In the genomic region with DNA sequence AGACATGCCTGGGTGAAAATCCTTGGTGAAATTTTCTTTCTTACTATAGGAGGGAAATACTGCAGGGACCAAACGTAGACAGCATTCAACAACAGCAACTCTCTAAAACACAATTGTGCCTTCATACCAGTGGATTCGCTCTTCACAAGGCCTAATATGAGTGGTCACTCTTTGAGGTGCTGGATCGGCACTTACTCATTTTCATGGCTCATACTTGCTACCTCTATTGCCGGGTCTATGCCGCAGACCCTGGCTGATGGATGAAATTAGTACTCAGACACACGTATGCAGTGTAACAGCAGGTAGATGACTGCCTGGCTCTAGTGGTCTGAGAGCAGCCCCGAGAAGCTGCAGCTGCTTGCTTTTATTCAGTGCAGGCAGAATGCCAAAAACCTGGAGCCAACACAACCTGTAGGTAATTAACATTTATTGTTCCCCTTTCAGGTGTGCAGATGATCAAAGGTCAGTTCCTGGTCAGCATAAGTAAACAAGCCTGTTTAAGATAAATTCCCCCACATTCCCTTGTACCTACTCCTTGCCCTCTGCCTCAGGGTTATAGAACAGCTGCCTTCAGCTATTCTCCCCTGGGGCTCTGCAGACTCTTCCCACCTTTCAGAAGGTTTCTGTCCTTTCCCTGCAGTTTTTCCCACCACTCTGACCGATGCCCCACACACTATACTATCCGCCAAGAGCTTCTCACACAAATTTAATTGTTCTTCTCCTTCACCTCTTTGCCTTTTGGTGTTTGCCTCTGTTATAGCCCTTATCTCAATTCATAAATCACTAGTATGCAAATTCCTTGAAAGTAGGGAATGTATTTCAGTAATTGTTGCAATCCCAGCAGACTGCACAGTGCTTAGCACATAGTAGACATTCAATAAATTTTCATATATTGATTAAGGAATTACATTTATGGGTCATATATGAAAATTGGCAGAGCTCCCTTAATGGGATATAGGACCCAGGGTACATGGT, we compare ENCODE assay signal across 27 cellular contexts.
DNase-seq lines count a peak whose midpoint lies in the region; ATAC-seq, FAIRE-seq and TF ChIP-seq lines count a peak whose summit lies in the region.
"Had no signal": no experiment of that assay in that cellular context is flagged by ENCODE, and none has a peak within 500 bp of the region (broad histone marks: within the 10 kb centered on the region; RNA-seq: fewer than 3 reads in every experiment).

No MANE protein-coding gene starts in this region.

- TF ChIP-seq POLR2A in HepG2 (IDR thresholded peaks at IDR 0.05; ENCODE audit: insufficient read depth in 1 of 2, low read depth in 2 of 2, low read length in 2 of 2): no peak

- DNase-seq in NCI-H526 treated with DMSO at 0.1 percent for 48 hours (lab: John Stamatoyannopoulos, UW) (peak; percentile 0), NCI-H526 (lab: John Stamatoyannopoulos, UW) (no peak), NCI-H2081 (lab: John Stamatoyannopoulos, UW) (peak; percentile 34 to 55), RPMI8226 (peak; percentile 84), small intestine (peak; percentile 85), HepG2 (ENCODE audit: low spot score) (no peak), urothelium cell line (ENCODE audit: low spot score) (no peak)
- no peak for DNase-seq in natural killer cell treated with Interleukin-12 subunit alpha and Interleukin-12 subunit beta and Interleukin-15 and Interleukin-18, amount 100 ng/mL, for 72 hours (ENCODE audit: low spot score)
- DNase-seq: activated B cell treated with CpG ODN at 0.5 μM for 24 hours; activated CD4-positive, alpha-beta memory T cell treated with anti-CD3 and anti-CD28 coated beads, Interleukin-2, amount 10 ng/mL, durations not matched to agents 7 days and 5 days; activated naive CD4-positive, alpha-beta T cell treated with Interleukin-2 at 50 U/mL for 16 hours; anterior cingulate cortex; caudate nucleus; foreskin keratinocyte; GDM1; HFFc6; hippocampal formation; islet precursor cell; MG63; NCI-H2107; stimulated activated CD4-positive, alpha-beta T cell treated with anti-CD3 and anti-CD28 coated beads, Interleukin-1b, Interleukin-23, amount 100 ng/mL, for 48 hours; T1000 had no signal

- H3K36me3 ChIP-seq in small intestine (ENCODE audit: control insufficient read depth in 2 of 2, insufficient read depth in 2 of 2, low read length in 2 of 2) (no peaks in the 10 kb centered on the region), HepG2 (replicated peaks in 1 of 2; ENCODE audit: control insufficient read depth in 1 of 2, insufficient read depth in 2 of 2, low read length in 2 of 2) (no peaks in the 10 kb centered on the region)
- H3K36me3 ChIP-seq: MG63 had no signal

- H2AFZ ChIP-seq in HepG2 (ENCODE audit: low read length): no peak overlapping the region

- no peak for ATAC-seq in HepG2
- ATAC-seq in natural killer cell treated with Interleukin-12 subunit alpha and Interleukin-12 subunit beta and Interleukin-15 and Interleukin-18, amount 100 ng/mL, for 72 hours: no peak
- ATAC-seq: foreskin keratinocyte; stimulated activated memory B cell treated with anti-CD40 and anti-IgM and Interleukin-4, amounts not matched to agents 10 μg/mL and 1 μg/mL and 100 μg/mL, for 72 hours had no signal

- H3K27ac ChIP-seq in small intestine (ENCODE audit: low read depth in 1 of 2, low read length in 1 of 2) (no peak overlapping the region), HepG2 (ENCODE audit: extremely low read length, insufficient read depth, low read length) (no peak overlapping the region)
- H3K27ac ChIP-seq: foreskin keratinocyte, HL-60 had no signal

- no peak overlapping the region for H3K9ac ChIP-seq in HepG2 (ENCODE audit: insufficient read depth, low read depth, low read length)

- no peaks in the 10 kb centered on the region for H3K9me3 Mint-ChIP-seq in natural killer cell treated with Interleukin-12 subunit alpha and Interleukin-12 subunit beta and Interleukin-15 and Interleukin-18, amount 100 ng/mL, for 72 hours
- H3K9me3 Mint-ChIP-seq: activated B cell treated with CpG ODN at 0.5 μM for 24 hours; activated CD4-positive, alpha-beta memory T cell treated with anti-CD3 and anti-CD28 coated beads, Interleukin-2, amount 10 ng/mL, durations not matched to agents 7 days and 5 days; stimulated activated memory B cell treated with anti-CD40 and anti-IgM and Interleukin-4, amounts not matched to agents 10 μg/mL and 1 μg/mL and 100 μg/mL, for 72 hours had no signal

- no peak overlapping the region for H3K4me2 ChIP-seq in HepG2 (ENCODE audit: low read depth, low read length)

- in situ Hi-C loops in HepG2 (cut with HindIII; ENCODE audit: extremely low pct_ligation_motif_present, low pct_unique_long_range_greater_than_20kb): no loop called here

- H3K4me3 Mint-ChIP-seq in natural killer cell treated with Interleukin-12 subunit alpha and Interleukin-12 subunit beta and Interleukin-15 and Interleukin-18, amount 100 ng/mL, for 72 hours: no peak overlapping the region
- H3K4me3 Mint-ChIP-seq: activated B cell treated with CpG ODN at 0.5 μM for 24 hours; activated CD4-positive, alpha-beta memory T cell treated with anti-CD3 and anti-CD28 coated beads, Interleukin-2, amount 10 ng/mL, durations not matched to agents 7 days and 5 days; HFFc6; stimulated activated memory B cell treated with anti-CD40 and anti-IgM and Interleukin-4, amounts not matched to agents 10 μg/mL and 1 μg/mL and 100 μg/mL, for 72 hours had no signal

- H4K20me1 ChIP-seq in HepG2 (ENCODE audit: insufficient read depth, low read length): no peaks in the 10 kb centered on the region

- H3K4me3 ChIP-seq in small intestine (ENCODE audit: low read depth in 1 of 2, low read length in 2 of 2): no peak overlapping the region
- H3K4me3 ChIP-seq in HepG2 (replicated peaks in 1 of 3; ENCODE audit: insufficient read depth in 1 of 3, low read depth in 2 of 3, low read length in 3 of 3): no peak overlapping the region
- H3K4me3 ChIP-seq: lung, MG63 had no signal

- WGBS in small intestine, 3 donors: 19 to 54% (median 20%) methylated on average over 9 of the region's 9 CpGs
- WGBS in HepG2 (ENCODE audit: low lambda C conversion rate): 25% methylated on average over 8 of the region's 9 CpGs

- POLR2A ChIA-PET in HepG2 (lab: Yijun Ruan, JAX): no interaction called here

- no peak for TF ChIP-seq CTCF in HepG2 (CRISPR knock-in tag; IDR thresholded peaks at IDR 0.05)

- H3K27me3 ChIP-seq in small intestine (ENCODE audit: control insufficient read depth in 2 of 2, insufficient read depth in 2 of 2, low read length in 2 of 2) (no peaks in the 10 kb centered on the region), HepG2 (ENCODE audit: control insufficient read depth in 1 of 2, insufficient read depth in 2 of 2, low read length in 2 of 2) (no peaks in the 10 kb centered on the region)
- H3K27me3 ChIP-seq: foreskin keratinocyte, MG63 had no signal

- FAIRE-seq in small intestine (lab: Jason Lieb, UNC) (no peak), HepG2 (lab: Jason Lieb, UNC) (no peak), urothelium cell line (lab: Jason Lieb, UNC) (no peak)
- FAIRE-seq: A204.1, D721Med had no signal

- no peaks in the 10 kb centered on the region for H3K36me3 Mint-ChIP-seq in natural killer cell treated with Interleukin-12 subunit alpha and Interleukin-12 subunit beta and Interleukin-15 and Interleukin-18, amount 100 ng/mL, for 72 hours
- H3K36me3 Mint-ChIP-seq: stimulated activated memory B cell treated with anti-CD40 and anti-IgM and Interleukin-4, amounts not matched to agents 10 μg/mL and 1 μg/mL and 100 μg/mL, for 72 hours had no signal

- TF ChIP-seq RAD21 in HepG2 (CRISPR knock-in tag; IDR thresholded peaks at IDR 0.05): no peak

- H3K4me1 Mint-ChIP-seq in natural killer cell treated with Interleukin-12 subunit alpha and Interleukin-12 subunit beta and Interleukin-15 and Interleukin-18, amount 100 ng/mL, for 72 hours (ENCODE audit: low read depth in 2 of 2): no peaks in the 10 kb centered on the region
- H3K4me1 Mint-ChIP-seq: activated B cell treated with CpG ODN at 0.5 μM for 24 hours; activated CD4-positive, alpha-beta memory T cell treated with anti-CD3 and anti-CD28 coated beads, Interleukin-2, amount 10 ng/mL, durations not matched to agents 7 days and 5 days; stimulated activated memory B cell treated with anti-CD40 and anti-IgM and Interleukin-4, amounts not matched to agents 10 μg/mL and 1 μg/mL and 100 μg/mL, for 72 hours had no signal

- H3K27me3 Mint-ChIP-seq in natural killer cell treated with Interleukin-12 subunit alpha and Interleukin-12 subunit beta and Interleukin-15 and Interleukin-18, amount 100 ng/mL, for 72 hours: no peaks in the 10 kb centered on the region
- H3K27me3 Mint-ChIP-seq: activated B cell treated with CpG ODN at 0.5 μM for 24 hours; activated CD4-positive, alpha-beta memory T cell treated with anti-CD3 and anti-CD28 coated beads, Interleukin-2, amount 10 ng/mL, durations not matched to agents 7 days and 5 days; stimulated activated memory B cell treated with anti-CD40 and anti-IgM and Interleukin-4, amounts not matched to agents 10 μg/mL and 1 μg/mL and 100 μg/mL, for 72 hours had no signal

- H3K27ac Mint-ChIP-seq in natural killer cell treated with Interleukin-12 subunit alpha and Interleukin-12 subunit beta and Interleukin-15 and Interleukin-18, amount 100 ng/mL, for 72 hours: no peak overlapping the region
- H3K27ac Mint-ChIP-seq: activated B cell treated with CpG ODN at 0.5 μM for 24 hours; activated CD4-positive, alpha-beta memory T cell treated with anti-CD3 and anti-CD28 coated beads, Interleukin-2, amount 10 ng/mL, durations not matched to agents 7 days and 5 days; HFFc6; stimulated activated memory B cell treated with anti-CD40 and anti-IgM and Interleukin-4, amounts not matched to agents 10 μg/mL and 1 μg/mL and 100 μg/mL, for 72 hours had no signal

- CTCF ChIA-PET in HepG2 (lab: Yijun Ruan, JAX; ENCODE audit: low intra/inter-chr PET ratio, low total read pairs): no interaction called here

- no peaks in the 10 kb centered on the region for H3K79me2 ChIP-seq in HepG2 (ENCODE audit: insufficient read depth, low read length)

- no peaks in the 10 kb centered on the region for H3K9me3 ChIP-seq in small intestine (ENCODE audit: control insufficient read depth, low read depth)
- peaks cover 48% of the 10 kb centered on the region; the same call in 1 of the 2 replicates for H3K9me3 ChIP-seq in HepG2 (ENCODE audit: low read length)
- H3K9me3 ChIP-seq: MG63 had no signal

- BruUV-seq in HepG2 (replicated peaks; lab: Mats Ljungman, UMichigan): no TSS peak

- TF ChIP-seq EP300 in HepG2 (IDR thresholded peaks at IDR 0.05; ENCODE audit: low read depth in 2 of 2, low read length in 2 of 2): no peak
- TF ChIP-seq EP300 in HepG2 (CRISPR knock-in tag; IDR thresholded peaks at IDR 0.05; ENCODE audit: borderline replicate concordance): no peak

- intact Hi-C loops in HepG2 (cut with micrococcal nuclease; ENCODE audit: unreplicated experiment): no loop called here

- H3K4me1 ChIP-seq in small intestine (ENCODE audit: control insufficient read depth in 2 of 2, insufficient read depth in 1 of 2, low read depth in 1 of 2, low read length in 1 of 2) (peaks cover 0 to 4% of the 10 kb centered on the region in 2 donors), HepG2 (ENCODE audit: insufficient read depth, low read length) (no peaks in the 10 kb centered on the region)
- H3K4me1 ChIP-seq: foreskin keratinocyte had no signal

TF ChIP-seq in HepG2, 621 proteins besides CTCF, POLR2A, EP300 and RAD21 (continues in another document):
- TF ChIP-seq SRSF4 (IDR thresholded peaks at IDR 0.05; ENCODE audit: low read depth, low read length, poor library complexity, severe bottlenecking): no peak

Comparison
In these comparisons a context has a peak if more than half of its experiments do, and no peak if none do; other contexts are left out.
1. DNase-seq: peak in NCI-H526 treated with DMSO at 0.1 percent for 48 hours (single experiment), NCI-H2081 (2 of 2), RPMI8226 (single experiment) and small intestine (single experiment); none in NCI-H526 (0 of 2), HepG2 (single experiment), urothelium cell line (single experiment) and natural killer cell treated with Interleukin-12 subunit alpha and Interleukin-12 subunit beta and Interleukin-15 and Interleukin-18, amount 100 ng/mL, for 72 hours (single experiment).